In genomic region chr1:116743535-116743934, GRCh38 we compare ENCODE assay signal across 17 cellular contexts. TPM values are rescaled to one million over a fixed set of nuclear protein-coding genes. Genes with fewer than 3 reads are reported as not detected.
A peak's percentile ranks its signal among the peaks of the same experiment; 100 is the strongest.
DNase-seq lines count a peak whose midpoint lies in the region; TF ChIP-seq lines count a peak whose summit lies in the region.
"Had no signal": no experiment of that assay in that cellular context is flagged by ENCODE, and none has a peak within 500 bp of the region (broad histone marks: within the 10 kb centered on the region; RNA-seq: fewer than 3 reads in every experiment).

No MANE protein-coding gene starts in this region.

- no peak for TF ChIP-seq RAD21 in SK-N-SH (IDR thresholded peaks at IDR 0.05; ENCODE audit: low read length)

- H3K4me3 ChIP-seq in CD4-positive, alpha-beta memory T cell (ENCODE audit: low read length in 2 of 2), result no peak overlapping the region
- H3K4me3 ChIP-seq in effector memory CD4-positive, alpha-beta T cell (ENCODE audit: insufficient read depth, low read depth, low read length, poor library complexity, severe bottlenecking), result peak overlapping the region; percentile 0
- H3K4me3 ChIP-seq in SK-N-SH (ENCODE audit: low read depth in 2 of 2, low read length in 1 of 2), result no peak overlapping the region

- no peak for TF ChIP-seq EP300 in SK-N-SH (IDR thresholded peaks at IDR 0.05; ENCODE audit: borderline replicate concordance in 1 of 2, low read depth in 1 of 2, low read length in 1 of 2)

- no peaks in the 10 kb centered on the region for H3K36me3 ChIP-seq in CD4-positive, alpha-beta memory T cell (ENCODE audit: insufficient read depth, low read length)
- no peaks in the 10 kb centered on the region for H3K36me3 ChIP-seq in effector memory CD4-positive, alpha-beta T cell (ENCODE audit: control insufficient read depth, insufficient read depth, low read length)
- H3K36me3 ChIP-seq in SK-N-SH (replicated peaks in 1 of 2; ENCODE audit: control insufficient read depth in 1 of 2, insufficient read depth in 2 of 2, low read length in 1 of 2), result no peaks in the 10 kb centered on the region

- H3K9ac ChIP-seq in SK-N-SH, result no peak overlapping the region
- H3K9ac ChIP-seq: BLaER1 treated with 17β-estradiol and CSF1 and Interleukin-3, amounts not matched to agents 10 nM and 100 nM had no signal

- H3K9me3 ChIP-seq in CD4-positive, alpha-beta memory T cell (ENCODE audit: control insufficient read depth in 1 of 2, low read length in 2 of 2), result peaks cover 18 to 45% of the 10 kb centered on the region in 2 donors
- peaks cover 26% of the 10 kb centered on the region for H3K9me3 ChIP-seq in effector memory CD4-positive, alpha-beta T cell (ENCODE audit: control insufficient read depth, low read length)
- H3K9me3 ChIP-seq in SK-N-SH, result peaks cover 6% of the 10 kb centered on the region; the same call in 1 of the 2 replicates
- H3K9me3 ChIP-seq: Caco-2 had no signal

- peak; percentile 2 for DNase-seq in DMS53 (lab: John Stamatoyannopoulos, UW)
- DNase-seq in DMS53 treated with DMSO at 0.1 percent for 48 hours (lab: John Stamatoyannopoulos, UW; ENCODE audit: unreplicated experiment), result no peak
- DNase-seq in CD4-positive, alpha-beta memory T cell, result no peak
- DNase-seq in NCI-H69 (lab: John Stamatoyannopoulos, UW), result peak; percentile 3
- DNase-seq in effector memory CD4-positive, alpha-beta T cell, result no peak
- DNase-seq in GF-D8 (lab: John Stamatoyannopoulos, UW), result no peak
- no peak for DNase-seq in CD1c-positive myeloid dendritic cell (ENCODE audit: extremely low spot score)
- no peak for DNase-seq in SK-N-SH
- DNase-seq: Caco-2, H7, NCI-H1417, NCI-H2029, NCI-H524 treated with DMSO at 0.1 percent for 48 hours had no signal

- H3F3A ChIP-seq in SK-N-SH (replicated peaks; ENCODE audit: insufficient read depth), result no peaks in the 10 kb centered on the region

- H4K20me1 ChIP-seq in SK-N-SH (ENCODE audit: insufficient read depth), result no peaks in the 10 kb centered on the region
- H4K20me1 ChIP-seq: BLaER1 treated with 17β-estradiol and CSF1 and Interleukin-3, amounts not matched to agents 10 nM and 100 nM had no signal

- CTCF ChIA-PET in CD4-positive, alpha-beta memory T cell (lab: Charles Lee; ENCODE audit: partially characterized antibody), result interaction anchor here (8.0 kb wide), 1 partner anchor 73 kb away, joined by 261 read pairs; no protein-coding TSS in a partner anchor
- CTCF ChIA-PET in SK-N-SH (lab: Yijun Ruan, JAX), result no interaction called here

- H3K4me1 Mint-ChIP-seq in CD4-positive, alpha-beta memory T cell, result peaks cover 25 to 37% (median 29%) of the 10 kb centered on the region in 4 donors

- H3K4me3 Mint-ChIP-seq in CD4-positive, alpha-beta memory T cell, result no peak overlapping the region

- H3K27me3 Mint-ChIP-seq in CD4-positive, alpha-beta memory T cell, result no peaks in the 10 kb centered on the region

- no peaks in the 10 kb centered on the region for H3K79me2 ChIP-seq in SK-N-SH (ENCODE audit: insufficient read depth)

- no peaks in the 10 kb centered on the region for H3K9me2 ChIP-seq in SK-N-SH

- POLR2A ChIA-PET in CD4-positive, alpha-beta memory T cell (lab: Charles Lee; ENCODE audit: partially characterized antibody), result interaction anchor here (1.4 to 31.8 kb wide), 2 partner anchors 19 to 65 kb away, joined by 4 to 1832 read pairs; partner anchors contain the start of gene CD2
- POLR2A ChIA-PET in SK-N-SH (lab: Yijun Ruan, JAX), result no interaction called here

- H3K27me3 ChIP-seq in CD4-positive, alpha-beta memory T cell (ENCODE audit: insufficient read depth, low read length), result no peaks in the 10 kb centered on the region
- no peaks in the 10 kb centered on the region for H3K27me3 ChIP-seq in effector memory CD4-positive, alpha-beta T cell (replicated peaks; ENCODE audit: control insufficient read depth, insufficient read depth, low read length, poor library complexity, severe bottlenecking)
- H3K27me3 ChIP-seq in SK-N-SH (ENCODE audit: insufficient read depth), result no peaks in the 10 kb centered on the region

- 31% methylated on average over 4 of the region's 4 CpGs for WGBS in SK-N-SH (ENCODE audit: low lambda C conversion rate)

- H3K4me1 ChIP-seq in CD4-positive, alpha-beta memory T cell (ENCODE audit: insufficient read depth, low read length), result peaks cover 32% of the 10 kb centered on the region
- peaks cover 22% of the 10 kb centered on the region for H3K4me1 ChIP-seq in effector memory CD4-positive, alpha-beta T cell (ENCODE audit: control insufficient read depth, insufficient read depth, low read length, poor library complexity, severe bottlenecking)
- H3K4me1 ChIP-seq in SK-N-SH (ENCODE audit: control insufficient read depth in 1 of 2, insufficient read depth in 2 of 2, low read depth in 1 of 2, low read length in 1 of 2), result no peaks in the 10 kb centered on the region
- H3K4me1 ChIP-seq: Caco-2 had no signal

- H3K4me2 ChIP-seq in SK-N-SH, result no peak overlapping the region
- H3K4me2 ChIP-seq: BLaER1 treated with 17β-estradiol and CSF1 and Interleukin-3, amounts not matched to agents 10 nM and 100 nM had no signal

- peak overlapping the region in 5 of 7 donors; percentile 17 to 78 (median 51) for H3K27ac Mint-ChIP-seq in CD4-positive, alpha-beta memory T cell

- TF ChIP-seq CTCF in SK-N-SH (IDR thresholded peaks at IDR 0.05), result no peak

- intact Hi-C loops in CD4-positive, alpha-beta memory T cell (cut with micrococcal nuclease), result no loop called here

- H3K36me3 Mint-ChIP-seq in CD4-positive, alpha-beta memory T cell, result peaks cover 23 to 34% of the 10 kb centered on the region in 2 donors

- no peak overlapping the region for H3K27ac ChIP-seq in CD4-positive, alpha-beta memory T cell (ENCODE audit: low read depth, low read length)
- no peak overlapping the region for H3K27ac ChIP-seq in effector memory CD4-positive, alpha-beta T cell (ENCODE audit: insufficient read depth, low read length, poor library complexity, severe bottlenecking)
- no peak overlapping the region for H3K27ac ChIP-seq in SK-N-SH (ENCODE audit: low read depth in 2 of 2, low read length in 1 of 2)
- H3K27ac ChIP-seq: BLaER1 treated with 17β-estradiol and CSF1 and Interleukin-3, amounts not matched to agents 10 nM and 100 nM had no signal

- peaks cover under 1 to 64% (median 52%) of the 10 kb centered on the region in 8 donors for H3K9me3 Mint-ChIP-seq in CD4-positive, alpha-beta memory T cell

- no peak overlapping the region for H2AFZ ChIP-seq in SK-N-SH (ENCODE audit: low read depth)

TF ChIP-seq in SK-N-SH, 30 proteins besides CTCF, POLR2A, EP300 and RAD21:
- TF ChIP-seq NRF1 (IDR thresholded peaks at IDR 0.05; ENCODE audit: low read depth, low read length) (no peak), RCOR1 (IDR thresholded peaks at IDR 0.05; ENCODE audit: low read length) (no peak), ZBTB33 (IDR thresholded peaks at IDR 0.05; ENCODE audit: borderline replicate concordance, low read depth) (no peak), EZH2phosphoT487 (IDR thresholded peaks at IDR 0.05; ENCODE audit: borderline replicate concordance, low read depth) (no peak), PBX3 (IDR thresholded peaks at IDR 0.05) (no peak), MEF2A (IDR thresholded peaks at IDR 0.05; ENCODE audit: borderline replicate concordance, low read depth) (no peak), YY1 (IDR thresholded peaks at IDR 0.05; ENCODE audit: low read depth) (no peak), RFX5 (IDR thresholded peaks at IDR 0.05; ENCODE audit: low read length) (no peak), TEAD4 (IDR thresholded peaks at IDR 0.05; ENCODE audit: borderline replicate concordance, insufficient read depth) (no peak), FOSL2 (IDR thresholded peaks at IDR 0.05; ENCODE audit: borderline replicate concordance, low read depth) (no peak), JUND (IDR thresholded peaks at IDR 0.05) (no peak), RXRA (IDR thresholded peaks at IDR 0.05; ENCODE audit: borderline replicate concordance, low read depth) (no peak), SIN3A (IDR thresholded peaks at IDR 0.05; ENCODE audit: borderline replicate concordance, low read depth, low read length) (no peak)
- TF ChIP-seq, protein P1, sequence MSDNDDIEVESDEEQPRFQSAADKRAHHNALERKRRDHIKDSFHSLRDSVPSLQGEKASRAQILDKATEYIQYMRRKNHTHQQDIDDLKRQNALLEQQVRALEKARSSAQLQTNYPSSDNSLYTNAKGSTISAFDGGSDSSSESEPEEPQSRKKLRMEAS (IDR thresholded peaks at IDR 0.05; ENCODE audit: low read depth), result no peak

RNA-seq across cellular contexts. Expression of gene CD2, which starts 10.7 kb away (rescaled TPM):
- 100 to 1,000 TPM; 305 to 316 TPM for total RNA-seq in CD4-positive, alpha-beta memory T cell
- 100 to 1,000 TPM; 409 to 471 TPM for polyA plus RNA-seq in CD4-positive, alpha-beta memory T cell
- not detected in 2 replicates for polyA plus RNA-seq in SK-N-SH (2012; rRNA removed)
- not detected in 2 replicates for polyA plus RNA-seq in SK-N-SH (2012; cell fraction: cytosol; rRNA removed)
- polyA plus RNA-seq in SK-N-SH (2012; cell fraction: nucleus; rRNA removed), result not detected in 2 replicates
- total RNA-seq: A172, Caco-2, Daoy, H7, LHCN-M2 had no signal

Comparison
In these comparisons a context has a peak if more than half of its experiments do, and no peak if none do; other contexts are left out.
1. DNase-seq: peak in DMS53 (single experiment) and NCI-H69 (single experiment); none in DMS53 treated with DMSO at 0.1 percent for 48 hours (single experiment), CD4-positive, alpha-beta memory T cell (0 of 5), effector memory CD4-positive, alpha-beta T cell (0 of 3), GF-D8 (single experiment), CD1c-positive myeloid dendritic cell (single experiment) and SK-N-SH (single experiment).
2. RNA of gene CD2, which starts 10.7 kb away (polyA plus RNA-seq): 409 to 471 TPM in CD4-positive, alpha-beta memory T cell; not detected in SK-N-SH; every median in the first group is over 100 times any median in the second.